ENCODE assay signal across 11 cellular contexts in the genomic region with DNA sequence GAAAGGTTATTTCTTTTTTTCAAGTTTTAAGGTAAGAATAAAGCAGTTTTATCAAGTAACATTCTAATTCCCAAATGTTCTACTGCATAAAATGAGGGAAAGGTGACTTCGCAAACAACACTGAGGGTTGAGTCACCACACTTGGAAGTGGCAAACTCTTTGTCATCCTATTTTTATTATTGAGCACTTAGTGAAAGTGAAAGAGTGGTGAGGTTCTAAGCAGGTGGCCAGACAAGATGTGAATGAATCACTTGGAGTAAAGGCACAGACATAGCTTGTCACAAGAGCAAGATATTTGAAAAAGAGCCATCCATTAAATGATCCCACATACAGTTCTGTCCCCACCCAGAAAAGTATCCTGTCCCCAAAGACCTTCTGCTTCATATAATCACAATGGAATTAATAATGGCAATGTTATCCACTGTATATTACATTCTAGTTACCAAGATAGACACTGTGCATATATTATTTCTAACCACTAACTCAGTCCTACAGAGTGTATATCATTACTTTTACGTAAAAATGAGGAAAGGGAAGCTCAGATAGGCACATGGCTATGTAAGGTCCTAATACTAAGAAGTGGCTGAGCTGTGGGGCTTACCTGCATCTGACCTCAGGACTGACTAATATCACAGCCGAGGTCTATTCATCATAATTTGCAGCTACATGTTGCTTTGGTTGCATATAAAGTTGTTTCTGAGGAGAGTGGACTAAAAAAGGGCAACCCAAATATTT.
DNase-seq lines count a peak whose midpoint lies in the region; ATAC-seq and TF ChIP-seq lines count a peak whose summit lies in the region.
"Had no signal": no experiment of that assay in that cellular context is flagged by ENCODE, and none has a peak within 500 bp of the region (broad histone marks: within the 10 kb centered on the region; RNA-seq: fewer than 3 reads in every experiment).

No MANE protein-coding gene starts in this region.

- no peak for TF ChIP-seq CTCF in GM06990 (IDR thresholded peaks at IDR 0.05; ENCODE audit: insufficient read depth, low read length, poor library complexity, severe bottlenecking)

- DNase-seq in GM06990 (ENCODE audit: extremely low read depth, insufficient read length) (peak; percentile 28), OCI-M1 (lab: John Stamatoyannopoulos, UW) (peak; percentile 37), OCI-M2 (lab: John Stamatoyannopoulos, UW; ENCODE audit: unreplicated experiment) (no peak), NCI-H2029 (lab: John Stamatoyannopoulos, UW) (no peak), AML-193 (lab: John Stamatoyannopoulos, UW) (no peak), NOMO-1 (lab: John Stamatoyannopoulos, UW; ENCODE audit: unreplicated experiment in 2 of 2) (no peak)
- DNase-seq: activated CD4-positive, alpha-beta memory T cell treated with anti-CD3 and anti-CD28 coated beads, Interleukin-2, amount 10 ng/mL, durations not matched to agents 7 days and 5 days; trophoblast cell had no signal

- no peaks in the 10 kb centered on the region for H3K27me3 ChIP-seq in GM06990 (replicated peaks; ENCODE audit: control insufficient read depth, insufficient read depth, low read length)
- H3K27me3 ChIP-seq: breast epithelium had no signal

- H3K36me3 ChIP-seq in GM06990 (ENCODE audit: control insufficient read depth, insufficient read depth, low read length) = no peaks in the 10 kb centered on the region
- H3K36me3 ChIP-seq: breast epithelium had no signal

- ATAC-seq in GM19452 (IDR thresholded peaks at IDR 0.05; ENCODE audit: unreplicated experiment) (peak; percentile 96), HG02943 (IDR thresholded peaks at IDR 0.05; ENCODE audit: low read depth, unreplicated experiment) (peak; percentile 98)

- no peak overlapping the region for H3K4me3 ChIP-seq in GM06990 (replicated peaks; ENCODE audit: low read depth, low read length)
- H3K4me3 ChIP-seq: breast epithelium had no signal

Comparison
In these comparisons a context has a peak if more than half of its experiments do, and no peak if none do; other contexts are left out.
1. DNase-seq: peak in GM06990 (single experiment) and OCI-M1 (single experiment); none in OCI-M2 (single experiment), NCI-H2029 (single experiment), AML-193 (0 of 2) and NOMO-1 (0 of 2).